17 cellular contexts compared by ENCODE assay signal in the genomic region with DNA sequence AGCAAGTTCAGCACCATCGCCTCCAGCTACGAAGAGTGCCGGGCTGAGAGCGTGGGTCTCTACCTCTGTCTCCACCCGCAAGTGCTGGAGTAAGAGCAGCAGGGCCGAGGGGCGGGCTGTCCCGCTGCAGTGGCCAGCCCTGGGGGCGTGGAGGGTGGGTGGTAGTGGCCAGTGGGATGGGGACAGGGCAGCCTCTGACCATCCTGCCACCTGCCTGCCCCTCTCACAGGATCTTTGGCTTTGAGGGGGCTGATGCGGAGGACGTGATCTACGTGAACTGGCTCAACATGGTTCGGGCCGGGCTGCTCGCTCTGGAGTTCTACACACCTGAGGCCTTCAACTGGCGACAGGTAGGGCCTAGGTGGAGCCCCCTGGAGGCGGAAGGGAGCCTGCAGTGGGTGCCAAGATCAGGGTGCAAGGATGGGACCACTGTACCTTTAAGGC. TPM values are rescaled to one million over a fixed set of nuclear protein-coding genes. Genes with fewer than 3 reads are reported as not detected.
DNase-seq lines count a peak whose midpoint lies in the region; ATAC-seq, FAIRE-seq and TF ChIP-seq lines count a peak whose summit lies in the region.
"Had no signal": no experiment of that assay in that cellular context is flagged by ENCODE, and none has a peak within 500 bp of the region (broad histone marks: within the 10 kb centered on the region; RNA-seq: fewer than 3 reads in every experiment).

No MANE protein-coding gene starts in this region.

- ATAC-seq in GM18861 (IDR thresholded peaks at IDR 0.05; ENCODE audit: unreplicated experiment): no peak

- no peak for FAIRE-seq in kidney (lab: Jason Lieb, UNC)

- H3K4me3 ChIP-seq in WI38 (ENCODE audit: low read depth, low read length) (no peak overlapping the region), kidney (ENCODE audit: low read length in 2 of 2) (no peak overlapping the region)
- H3K4me3 ChIP-seq: heart right ventricle, thyroid gland had no signal

- no peak overlapping the region for H3K9ac ChIP-seq in kidney (ENCODE audit: low read length in 2 of 2)

- TF ChIP-seq CTCF in GM12872 (IDR thresholded peaks at IDR 0.05; ENCODE audit: insufficient read depth, low read depth, low read length): peak; percentile 48; the same call in 2 of the 3 replicates
- TF ChIP-seq CTCF in WI38 (IDR thresholded peaks at IDR 0.05; ENCODE audit: low read depth, low read length): 0 out of 2 replicates have a peak, but pooled peaks have one; percentile 5
- no peak for TF ChIP-seq CTCF in kidney (IDR thresholded peaks at IDR 0.05; ENCODE audit: borderline replicate concordance, extremely low read depth, insufficient read depth)

- intact Hi-C loops in kidney (cut with DNase I): no loop called here

- DNase-seq in DMS53 (lab: John Stamatoyannopoulos, UW) (peak; percentile 47), DMS53 treated with DMSO at 0.1 percent for 48 hours (lab: John Stamatoyannopoulos, UW; ENCODE audit: unreplicated experiment) (no peak), kidney (peak; percentile 75), dedifferentiated amniotic fluid mesenchymal stem cell (ENCODE audit: extremely low spot score) (no peak), NCI-H2081 treated with DMSO at 0.1 percent for 48 hours (lab: John Stamatoyannopoulos, UW) (no peak)
- DNase-seq: 8988T; activated T-cell treated with anti-CD3 and anti-CD28 coated beads, Interleukin-2, amount 50 U/mL, for 1 hour; effector CD8-positive, alpha-beta T cell; heart right ventricle; NCI-H1105; SHP77; thyroid gland had no signal

- no peak overlapping the region for H3K27ac ChIP-seq in kidney (ENCODE audit: low read depth in 2 of 2, low read length in 2 of 2)
- H3K27ac ChIP-seq: heart right ventricle, thyroid gland had no signal

- no peaks in the 10 kb centered on the region for H3K9me3 ChIP-seq in kidney (ENCODE audit: control insufficient read depth in 1 of 2, low read length in 2 of 2)
- H3K9me3 ChIP-seq: heart right ventricle, thyroid gland had no signal

- H3K4me1 ChIP-seq in kidney (ENCODE audit: control insufficient read depth in 1 of 2, insufficient read depth in 1 of 2, low read depth in 1 of 2, low read length in 2 of 2): peaks cover 0 to 8% of the 10 kb centered on the region in 2 donors
- H3K4me1 ChIP-seq: heart right ventricle, thyroid gland had no signal

- peaks cover 0 to 4% of the 10 kb centered on the region in 2 donors for H3K36me3 ChIP-seq in kidney (ENCODE audit: control insufficient read depth in 1 of 2, insufficient read depth in 2 of 2, low read length in 2 of 2)

RNA-seq across cellular contexts. Expression of a gene that starts 15.0 kb away (rescaled TPM):
- total RNA-seq in kidney: 85.4 TPM
- polyA plus RNA-seq in kidney (ENCODE audit: insufficient read depth, low read depth, low replicate concordance): 30.1 TPM

RNA-seq across cellular contexts. Expression of a gene that starts 15.2 kb away (rescaled TPM):
- total RNA-seq in kidney: 41.7 TPM
- 32.9 TPM for polyA plus RNA-seq in kidney (ENCODE audit: insufficient read depth, low read depth, low replicate concordance)

RNA-seq across cellular contexts. Expression of a gene that starts 28.7 kb away (rescaled TPM):
- total RNA-seq in kidney: 8.1 TPM
- polyA plus RNA-seq in kidney (ENCODE audit: insufficient read depth, low read depth, low replicate concordance): 9.1 TPM

RNA-seq across cellular contexts. Expression of a gene that starts 50.4 kb away (rescaled TPM):
- total RNA-seq in kidney: 18.7 TPM
- polyA plus RNA-seq in kidney (ENCODE audit: insufficient read depth, low read depth, low replicate concordance): 13.2 TPM

RNA-seq across cellular contexts. Expression of a gene that starts 51.3 kb away (rescaled TPM):
- 0.16 TPM for total RNA-seq in kidney
- polyA plus RNA-seq in kidney (ENCODE audit: insufficient read depth, low read depth, low replicate concordance): not detected
- total RNA-seq: H4, liver had no signal
- polyA plus RNA-seq: liver had no signal

Comparison
In these comparisons a context has a peak if more than half of its experiments do, and no peak if none do; other contexts are left out.
1. DNase-seq: peak in DMS53 (single experiment) and kidney (single experiment); none in DMS53 treated with DMSO at 0.1 percent for 48 hours (single experiment), dedifferentiated amniotic fluid mesenchymal stem cell (single experiment) and NCI-H2081 treated with DMSO at 0.1 percent for 48 hours (single experiment).